ENCODE assay signal across 8 cellular contexts in genomic region chr12:123062682-123063426, GRCh38.
A peak's percentile ranks its signal among the peaks of the same experiment; 100 is the strongest.
DNase-seq lines count a peak whose midpoint lies in the region; TF ChIP-seq lines count a peak whose summit lies in the region.

No MANE protein-coding gene starts in this region.

- no peak for TF ChIP-seq CTCF in liver (IDR thresholded peaks at IDR 0.05; ENCODE audit: low read depth, low read length, missing input control)
- no peak for TF ChIP-seq CTCF in prostate gland (IDR thresholded peaks at IDR 0.05)

- H3K9ac ChIP-seq in liver (ENCODE audit: low read depth in 1 of 2, low read length in 2 of 2): peak overlapping the region in 1 of 2 donors; percentile 61

- 34% methylated on average over 8 of the region's 8 CpGs for WGBS in liver
- 42% methylated on average over 8 of the region's 8 CpGs for WGBS in prostate gland

- H3K36me3 ChIP-seq in liver (ENCODE audit: control insufficient read depth in 4 of 4, insufficient read depth in 3 of 4, low read depth in 1 of 4, low read length in 3 of 4) (no peaks in the 10 kb centered on the region), prostate gland (no peaks in the 10 kb centered on the region)

- DNase-seq in AG20443 (ENCODE audit: low spot score) (peak; percentile 67), HuH-7.5 (ENCODE audit: low spot score) (peak; percentile 34), astrocyte of the hippocampus (ENCODE audit: low read depth, low spot score) (peak; percentile 57), prostate gland (ENCODE audit: low spot score) (no peak), NCI-H187 (lab: John Stamatoyannopoulos, UW) (no peak), NCI-H748 (lab: John Stamatoyannopoulos, UW; ENCODE audit: unreplicated experiment) (no peak)
- no peak for DNase-seq in activated CD4-positive, alpha-beta T cell treated with anti-CD3 and anti-CD28 coated beads, Interleukin-2, amount 50 U/mL, for 4 hours

- H3K27me3 ChIP-seq in liver (ENCODE audit: control insufficient read depth in 4 of 4, insufficient read depth in 4 of 4, low read length in 3 of 4) (no peaks in the 10 kb centered on the region), prostate gland (replicated peaks; ENCODE audit: insufficient read depth) (no peaks in the 10 kb centered on the region)

- no peak for TF ChIP-seq POLR2A in prostate gland (IDR thresholded peaks at IDR 0.05)

- intact Hi-C loops in prostate gland (cut with DNase I): no loop called here

- H3K9me3 ChIP-seq in liver (ENCODE audit: control insufficient read depth in 4 of 4, low read length in 3 of 4) (no peaks in the 10 kb centered on the region), prostate gland (no peaks in the 10 kb centered on the region)

- H3K4me3 ChIP-seq in liver (ENCODE audit: low read depth in 1 of 3, low read length in 3 of 3) (no peak overlapping the region), prostate gland (no peak overlapping the region)

- peaks cover 30 to 60% (median 51%) of the 10 kb centered on the region in 4 donors for H3K4me1 ChIP-seq in liver (ENCODE audit: control insufficient read depth in 4 of 4, insufficient read depth in 4 of 4, low read length in 3 of 4)
- no peaks in the 10 kb centered on the region for H3K4me1 ChIP-seq in prostate gland (replicated peaks)

- peak overlapping the region; percentile 86 to 93 for H3K27ac ChIP-seq in liver (ENCODE audit: low read depth in 1 of 2, low read length in 2 of 2)
- H3K27ac ChIP-seq in prostate gland: peak overlapping the region in 1 of 2 donors; percentile 8

- peak; percentile 37 to 39 for TF ChIP-seq RAD21 in liver (IDR thresholded peaks at IDR 0.05)

TF ChIP-seq in liver, 16 proteins besides CTCF, POLR2A, EP300 and RAD21:
- TF ChIP-seq FOXA1 (IDR thresholded peaks at IDR 0.05) (peak; percentile 42), NR2F2 (IDR thresholded peaks at IDR 0.05) (peak; percentile 51), FOXA2 (IDR thresholded peaks at IDR 0.05) (no peak), ATF3 (IDR thresholded peaks at IDR 0.05) (peak; percentile 78), HNF4A (conservative IDR thresholded peaks at IDR 0.05) (peak; percentile 80 to 88), EGR1 (IDR thresholded peaks at IDR 0.05; ENCODE audit: low read depth in 2 of 2) (no peak), RXRA (IDR thresholded peaks at IDR 0.05) (peak; percentile 90 to 91), HNF4G (IDR thresholded peaks at IDR 0.05) (peak; percentile 24), GABPA (IDR thresholded peaks at IDR 0.05 in 1 of 2, conservative IDR thresholded peaks at IDR 0.05 in 1 of 2) (no peak), ZBTB33 (IDR thresholded peaks at IDR 0.05) (no peak), JUND (IDR thresholded peaks at IDR 0.05) (peak; percentile 95 to 98), SP1 (IDR thresholded peaks at IDR 0.05) (peak; percentile 79), YY1 (IDR thresholded peaks at IDR 0.05) (peak; percentile 33), REST (IDR thresholded peaks at IDR 0.05) (no peak), TAF1 (conservative IDR thresholded peaks at IDR 0.05) (no peak), MAX (IDR thresholded peaks at IDR 0.05) (peak; percentile 77)
TF ChIP-seq in liver: peak in this region for 10.

Comparison
In these comparisons a context has a peak if more than half of its experiments do, and no peak if none do; other contexts are left out.
1. DNase-seq: peak in AG20443 (single experiment), HuH-7.5 (single experiment) and astrocyte of the hippocampus (single experiment); none in prostate gland (single experiment), activated CD4-positive, alpha-beta T cell treated with anti-CD3 and anti-CD28 coated beads, Interleukin-2, amount 50 U/mL, for 4 hours (0 of 2), NCI-H187 (0 of 2) and NCI-H748 (single experiment).